1 cellular context compared by ENCODE assay signal in genomic region chr16:89922477-89922883, GRCh38.
TF ChIP-seq lines count a peak whose summit lies in the region.

No MANE protein-coding gene starts in this region.

TF ChIP-seq in HCT116, 20 proteins besides CTCF, POLR2A, EP300 and RAD21 (continued from another document):
- TF ChIP-seq REST (IDR thresholded peaks at IDR 0.05; ENCODE audit: low read depth) (no peak), ZBTB33 (IDR thresholded peaks at IDR 0.05; ENCODE audit: extremely low read depth, insufficient replicate concordance, low read length) (peak; percentile 72), SIN3A (IDR thresholded peaks at IDR 0.05; ENCODE audit: low read depth) (no peak), CBX3 (IDR thresholded peaks at IDR 0.05; ENCODE audit: low read depth) (no peak), EZH2 (IDR thresholded peaks at IDR 0.05) (no peak), FOSL1 (IDR thresholded peaks at IDR 0.05; ENCODE audit: low read depth) (no peak), TCF7L2 (IDR thresholded peaks at IDR 0.05; ENCODE audit: borderline replicate concordance, extremely low read depth, insufficient read depth, insufficient read length) (peak; percentile 79), EZH2phosphoT487 (IDR thresholded peaks at IDR 0.05; ENCODE audit: borderline replicate concordance) (no peak), POLR2AphosphoS5 (IDR thresholded peaks at IDR 0.05; ENCODE audit: low read depth, low read length) (peak; percentile 79)
